ENCODE assay signal across 13 cellular contexts in the genomic region with DNA sequence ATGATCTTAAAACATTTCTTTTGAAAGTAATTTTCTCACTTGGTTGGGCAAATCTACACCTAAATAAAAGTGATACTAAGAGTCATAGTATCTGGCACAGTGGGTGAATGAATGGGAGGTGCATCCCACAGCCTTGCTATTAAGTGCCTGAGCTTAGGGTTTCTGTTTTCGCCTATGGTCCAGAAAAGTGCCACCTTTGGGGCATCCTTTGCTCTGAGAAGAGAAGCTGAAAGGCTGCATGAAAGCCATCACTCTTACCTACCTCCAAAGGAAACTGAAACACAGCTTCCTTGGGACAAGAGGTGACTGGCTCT. TPM values are rescaled to one million over a fixed set of nuclear protein-coding genes. Genes with fewer than 3 reads are reported as not detected.
A peak's percentile ranks its signal among the peaks of the same experiment; 100 is the strongest.
DNase-seq lines count a peak whose midpoint lies in the region; ATAC-seq, FAIRE-seq and TF ChIP-seq lines count a peak whose summit lies in the region.
"Had no signal": no experiment of that assay in that cellular context is flagged by ENCODE, and none has a peak within 500 bp of the region (broad histone marks: within the 10 kb centered on the region; RNA-seq: fewer than 3 reads in every experiment).

No MANE protein-coding gene starts in this region.

- H3K79me2 ChIP-seq in OCI-LY7 (ENCODE audit: insufficient read depth, low read depth, low read length) (no peaks in the 10 kb centered on the region), GM12878 (ENCODE audit: control insufficient read depth, insufficient read depth, low read length) (no peaks in the 10 kb centered on the region)

- no peaks in the 10 kb centered on the region for H3K9me3 ChIP-seq in CD8-positive, alpha-beta T cell (ENCODE audit: low read length)
- H3K9me3 ChIP-seq in OCI-LY7 (ENCODE audit: low read length) (no peaks in the 10 kb centered on the region), GM12878 (replicated peaks; ENCODE audit: control insufficient read depth, insufficient read depth, low read length) (no peaks in the 10 kb centered on the region), lower lobe of right lung (no peaks in the 10 kb centered on the region)

- no peak overlapping the region for H3K4me3 Mint-ChIP-seq in CD8-positive, alpha-beta T cell

- CTCF ChIA-PET in CD8-positive, alpha-beta T cell (lab: Charles Lee), result no interaction called here
- CTCF ChIA-PET in OCI-LY7 (lab: Charles Lee; ENCODE audit: unreplicated experiment) (interaction anchor here (1.4 kb wide), 1 partner anchor 12 kb away, joined by 4 read pairs; no protein-coding TSS in a partner anchor), GM12878 (lab: Yijun Ruan, JAX) (interaction anchor here (0.7 to 3.7 kb wide), 8 partner anchors 8 to 550 kb away, joined by 3 to 21 read pairs (median 4); no protein-coding TSS in a partner anchor)

- ATAC-seq in CD8-positive, alpha-beta T cell, result no peak
- ATAC-seq in GM12878 (peak; percentile 16; the same call in 2 of the 3 replicates), lower lobe of right lung (no peak), GM21515 (IDR thresholded peaks at IDR 0.05; ENCODE audit: unreplicated experiment) (no peak)

- no peak for TF ChIP-seq POLR2A in GM12878 (IDR thresholded peaks at IDR 0.05; ENCODE audit: low read depth, low read length)

- RAD21 ChIA-PET in GM12878 (lab: Charles Lee; ENCODE audit: unreplicated experiment), result interaction anchor here (1.0 to 1.6 kb wide), 2 partner anchors 523 to 547 kb away, joined by 5 read pairs; no protein-coding TSS in a partner anchor

- BruUV-seq in OCI-LY7 (replicated peaks; lab: Mats Ljungman, UMichigan), result no TSS peak
- no TSS peak for BruUV-seq in GM12878 (replicated peaks; lab: Mats Ljungman, UMichigan)

- in situ Hi-C loops in GM12878 (cut with MboI), result no loop called here

- H3K36me3 Mint-ChIP-seq in CD8-positive, alpha-beta T cell, result peaks cover 40% of the 10 kb centered on the region

- no peak for FAIRE-seq in GM12878 (lab: Jason Lieb, UNC)
- FAIRE-seq: HTR-8/SVneo, RCC 7860 had no signal

- no peaks in the 10 kb centered on the region for H3K27me3 ChIP-seq in CD8-positive, alpha-beta T cell (ENCODE audit: insufficient read depth, low read length)
- no peaks in the 10 kb centered on the region for H3K27me3 ChIP-seq in GM12878 (replicated peaks in 1 of 2; ENCODE audit: control insufficient read depth in 2 of 2, insufficient read depth in 2 of 2, low read length in 1 of 2)
- no peaks in the 10 kb centered on the region for H3K27me3 ChIP-seq in lower lobe of right lung (ENCODE audit: low read depth)
- H3K27me3 ChIP-seq: BLaER1 treated with 17β-estradiol and CSF1 and Interleukin-3, amounts not matched to agents 10 nM and 100 nM; MG63 had no signal

- DNase-seq in CD8-positive, alpha-beta T cell, result no peak
- DNase-seq in OCI-LY7 (ENCODE audit: low spot score) (no peak), GM12878 (ENCODE audit: low read depth, low spot score) (no peak), lower lobe of right lung (no peak), NCI-H446 treated with DMSO at 0.1 percent for 48 hours (lab: John Stamatoyannopoulos, UW) (no peak), OCI-M1 (lab: John Stamatoyannopoulos, UW) (no peak)
- DNase-seq: NCI-H2029 had no signal

- intact Hi-C loops in CD8-positive, alpha-beta T cell (cut with DNase I, micrococcal nuclease), result loop anchor here (2.0 to 5.0 kb wide), 3 partner anchors 548 to 1034 kb away; no protein-coding TSS in a partner anchor
- intact Hi-C loops in OCI-LY7 (cut with micrococcal nuclease; ENCODE audit: unreplicated experiment), result loop anchor here (1.0 kb wide), 1 partner anchor 548 kb away; no protein-coding TSS in a partner anchor
- intact Hi-C loops in GM12878 (cut with micrococcal nuclease; ENCODE audit: unreplicated experiment), result loop anchor here (5.0 kb wide), 1 partner anchor 549 kb away; no protein-coding TSS in a partner anchor
- intact Hi-C loops in lower lobe of right lung (cut with DNase I), result no loop called here

- no peaks in the 10 kb centered on the region for H3K27me3 Mint-ChIP-seq in CD8-positive, alpha-beta T cell (ENCODE audit: low read depth)

- no peaks in the 10 kb centered on the region for H3K9me3 Mint-ChIP-seq in CD8-positive, alpha-beta T cell

- H3K27ac Mint-ChIP-seq in CD8-positive, alpha-beta T cell, result no peak overlapping the region

- no peak for TF ChIP-seq RAD21 in GM12878 (IDR thresholded peaks at IDR 0.05; ENCODE audit: insufficient read depth, low read depth, low read length)

- no peak overlapping the region for H3K4me3 ChIP-seq in CD8-positive, alpha-beta T cell (ENCODE audit: low read depth, low read length)
- H3K4me3 ChIP-seq in OCI-LY7 (ENCODE audit: low read depth, low read length, poor library complexity, severe bottlenecking) (no peak overlapping the region), GM12878 (no peak overlapping the region), lower lobe of right lung (no peak overlapping the region)
- H3K4me3 ChIP-seq: BLaER1 treated with 17β-estradiol and CSF1 and Interleukin-3, amounts not matched to agents 10 nM and 100 nM; MG63 had no signal

- TF ChIP-seq CTCF in 22Rv1 (IDR thresholded peaks at IDR 0.05) (peak; percentile 51), OCI-LY7 (conservative IDR thresholded peaks at IDR 0.05; ENCODE audit: low read length) (peak; percentile 24; the same call in 1 of the 2 replicates), GM12878 (IDR thresholded peaks at IDR 0.05 in 2 of 3, conservative IDR thresholded peaks at IDR 0.05 in 1 of 3; ENCODE audit: control insufficient read depth in 2 of 3, extremely low read depth in 1 of 3, insufficient read depth in 1 of 3, low read depth in 3 of 3, low read length in 3 of 3) (no peak), lower lobe of right lung (IDR thresholded peaks at IDR 0.05) (no peak)
- TF ChIP-seq CTCF in CD8-positive, alpha-beta T cell (IDR thresholded peaks at IDR 0.05), result peak; percentile 1

- H3K4me2 ChIP-seq in OCI-LY7 (ENCODE audit: low read length), result no peak overlapping the region
- no peak overlapping the region for H3K4me2 ChIP-seq in GM12878 (ENCODE audit: control insufficient read depth, insufficient read depth)
- H3K4me2 ChIP-seq: BLaER1 treated with 17β-estradiol and CSF1 and Interleukin-3, amounts not matched to agents 10 nM and 100 nM had no signal

- SMC1A ChIA-PET in GM12878 (lab: Charles Lee; ENCODE audit: uncharacterized antibody, unreplicated experiment), result interaction anchor here (1.0 to 1.9 kb wide), 3 partner anchors 544 to 551 kb away, joined by 3 to 11 read pairs (median 3); no protein-coding TSS in a partner anchor

- POLR2A ChIA-PET in CD8-positive, alpha-beta T cell (lab: Charles Lee), result no interaction called here
- POLR2A ChIA-PET in OCI-LY7 (lab: Charles Lee), result interaction anchor here (0.9 to 1.1 kb wide), 2 partner anchors 9 to 33 kb away, joined by 3 to 4 read pairs; no protein-coding TSS in a partner anchor
- POLR2A ChIA-PET in GM12878 (lab: Charles Lee), result no interaction called here

- TF ChIP-seq EP300 in GM12878 (IDR thresholded peaks at IDR 0.05; ENCODE audit: borderline replicate concordance in 1 of 2, control insufficient read depth in 1 of 2, low read depth in 2 of 2, low read length in 2 of 2), result no peak

- no peaks in the 10 kb centered on the region for H3K4me1 Mint-ChIP-seq in CD8-positive, alpha-beta T cell (ENCODE audit: low read depth)

- H3K27ac ChIP-seq in 22Rv1, result no peak overlapping the region
- no peak overlapping the region for H3K27ac ChIP-seq in CD8-positive, alpha-beta T cell (ENCODE audit: low read depth, low read length)
- no peak overlapping the region for H3K27ac ChIP-seq in OCI-LY7 (ENCODE audit: low read depth, low read length, poor library complexity, severe bottlenecking)
- H3K27ac ChIP-seq in GM12878 (ENCODE audit: control insufficient read depth, insufficient read depth), result no peak overlapping the region
- no peak overlapping the region for H3K27ac ChIP-seq in lower lobe of right lung
- H3K27ac ChIP-seq: BLaER1 treated with 17β-estradiol and CSF1 and Interleukin-3, amounts not matched to agents 10 nM and 100 nM had no signal

- H2AFZ ChIP-seq in OCI-LY7 (ENCODE audit: low read length) (no peak overlapping the region), GM12878 (ENCODE audit: control insufficient read depth, low read depth, low read length) (no peak overlapping the region)

- H3K9ac ChIP-seq in GM12878 (ENCODE audit: control insufficient read depth, insufficient read depth, low read length), result no peak overlapping the region

- no peaks in the 10 kb centered on the region for H3K9me2 ChIP-seq in OCI-LY7 (ENCODE audit: insufficient read depth, low read length)

- H4K20me1 ChIP-seq in OCI-LY7 (ENCODE audit: insufficient read depth, low read length), result no peaks in the 10 kb centered on the region
- H4K20me1 ChIP-seq in GM12878 (ENCODE audit: control insufficient read depth, insufficient read depth), result no peaks in the 10 kb centered on the region
- H4K20me1 ChIP-seq: BLaER1 treated with 17β-estradiol and CSF1 and Interleukin-3, amounts not matched to agents 10 nM and 100 nM had no signal

- 26% methylated on average over 1 of the region's 1 CpG for WGBS in GM12878 (ENCODE audit: insufficient coverage, insufficient replicate concordance, low lambda C conversion rate, missing lambda C conversion rate)

- H3K4me1 ChIP-seq in CD8-positive, alpha-beta T cell (ENCODE audit: insufficient read depth, low read length), result no peaks in the 10 kb centered on the region
- H3K4me1 ChIP-seq in OCI-LY7 (ENCODE audit: insufficient read depth, low read length, poor library complexity, severe bottlenecking) (no peaks in the 10 kb centered on the region), GM12878 (ENCODE audit: control insufficient read depth, insufficient read depth, low read length) (no peaks in the 10 kb centered on the region), lower lobe of right lung (no peaks in the 10 kb centered on the region)
- H3K4me1 ChIP-seq: BLaER1 treated with 17β-estradiol and CSF1 and Interleukin-3, amounts not matched to agents 10 nM and 100 nM had no signal

- H3K36me3 ChIP-seq in CD8-positive, alpha-beta T cell (ENCODE audit: insufficient read depth, low read length), result no peaks in the 10 kb centered on the region
- H3K36me3 ChIP-seq in OCI-LY7 (ENCODE audit: insufficient read depth, low read length) (no peaks in the 10 kb centered on the region), GM12878 (ENCODE audit: control insufficient read depth in 2 of 2, insufficient read depth in 2 of 2, low read length in 1 of 2) (peaks cover 0 to 14% of the 10 kb centered on the region in 2 experiments; a peak in 2 of 4 replicates), lower lobe of right lung (peaks cover 54% of the 10 kb centered on the region)

RNA-seq across cellular contexts. Expression of a gene that starts 55.6 kb away (rescaled TPM):
- 10 to 100 TPM; 14.7 to 15.3 TPM for total RNA-seq in CD8-positive, alpha-beta T cell
- total RNA-seq in OCI-LY7 (2014; rRNA removed; shearing (Covaris generic)), result 12.2 and 13.6 TPM in 2 replicates
- total RNA-seq in OCI-LY7 (2022), result 28.2 and 29.2 TPM in 2 replicates
- 113 and 115 TPM in 2 replicates for total RNA-seq in GM12878 (2013; cell fraction: nucleolus; rRNA removed)
- 19.0 and 21.2 TPM in 2 replicates for total RNA-seq in GM12878 (2014; rRNA removed)
- total RNA-seq in GM12878 (2014; rRNA removed; fragmentation: Illumina TruSeq; extraction: Trizol), result 24.9 and 26.9 TPM in 2 replicates
- total RNA-seq in GM12878 (2021), result 24.6 and 27.0 TPM in 2 replicates
- polyA plus RNA-seq in GM12878 (2011; ENCODE audit: low read depth), result 6.7 TPM
- polyA plus RNA-seq in GM12878 (2011; rRNA removed), result 36.8 and 55.6 TPM in 2 replicates
- polyA plus RNA-seq in GM12878 (2011; cell fraction: cytosol; rRNA removed), result 12.9 and 14.4 TPM in 2 replicates
- 24.0 and 24.6 TPM in 2 replicates for polyA plus RNA-seq in GM12878 (2011; cell fraction: nucleus; rRNA removed)
- polyA plus RNA-seq in GM12878 (2012), result 11.7 and 16.7 TPM in 2 replicates
- 25.1 and 31.9 TPM in 2 replicates for polyA plus RNA-seq in GM12878 (2014; fragmentation: Illumina TruSeq; extraction: Trizol)
- polyA plus RNA-seq in GM12878 (2014; fragmentation: Nextera tagmentation; extraction: Ambion mirVana), result 1 to 10 TPM; 4.8 to 6.0 TPM
- polyA plus RNA-seq in GM12878 (2014; rRNA removed), result 13.9 and 16.8 TPM in 2 replicates
- 1 to 10 TPM; 6.7 to 7.0 TPM for polyA plus RNA-seq in GM12878 (2016; fragmentation: Nextera tagmentation; extraction: Ambion mirVana)
- 52.3 and 75.3 TPM in 2 replicates for polyA minus RNA-seq in GM12878 (2011; rRNA and poly(A)+ RNA removed)
- polyA minus RNA-seq in GM12878 (2011; cell fraction: cytosol; rRNA and poly(A)+ RNA removed), result 18.3 and 23.0 TPM in 2 replicates
- polyA minus RNA-seq in GM12878 (2011; cell fraction: nucleus; rRNA and poly(A)+ RNA removed), result 31.6 and 42.1 TPM in 2 replicates
- total RNA-seq in lower lobe of right lung, result 34.5 TPM

Comparison
In these comparisons a context has a peak if more than half of its experiments do, and no peak if none do; other contexts are left out.
1. CTCF ChIP-seq: peak in 22Rv1 (single experiment), CD8-positive, alpha-beta T cell (single experiment) and OCI-LY7 (single experiment); none in GM12878 (0 of 3) and lower lobe of right lung (single experiment).